ENCODE assay signal across 1 cellular context in genomic region chr14:102813691-102814090, GRCh38.
TF ChIP-seq lines count a peak whose summit lies in the region.

No MANE protein-coding gene starts in this region.

TF ChIP-seq in GM12878, 131 proteins besides CTCF, POLR2A, EP300 and RAD21:
- TF ChIP-seq SMARCA5 (IDR thresholded peaks at IDR 0.05) (no peak), HDGF (IDR thresholded peaks at IDR 0.05) (no peak), ZNF622 (IDR thresholded peaks at IDR 0.05) (no peak), SREBF1 (IDR thresholded peaks at IDR 0.05; ENCODE audit: low read length) (no peak), TAF1 (IDR thresholded peaks at IDR 0.05; ENCODE audit: borderline replicate concordance, low read depth, low read length) (no peak), SP1 (IDR thresholded peaks at IDR 0.05; ENCODE audit: low read depth, low read length) (no peak)
